ENCODE assay signal across 10 cellular contexts in genomic region chr6:43367245-43367984, GRCh38. TPM values are rescaled to one million over a fixed set of nuclear protein-coding genes. Genes with fewer than 3 reads are reported as not detected.
A peak's percentile ranks its signal among the peaks of the same experiment; 100 is the strongest.
DNase-seq lines count a peak whose midpoint lies in the region; ATAC-seq, FAIRE-seq and TF ChIP-seq lines count a peak whose summit lies in the region.
"Had no signal": no experiment of that assay in that cellular context is flagged by ENCODE, and none has a peak within 500 bp of the region (broad histone marks: within the 10 kb centered on the region; RNA-seq: fewer than 3 reads in every experiment).

No MANE protein-coding gene starts in this region.

- no peak for TF ChIP-seq RAD21 in A549 (conservative IDR thresholded peaks at IDR 0.05 in 1 of 2, IDR thresholded peaks at IDR 0.05 in 1 of 2)

- peak overlapping the region; percentile 43 for H3K27ac Mint-ChIP-seq in T-helper 17 cell

- H3K27me3 Mint-ChIP-seq in T-helper 17 cell = no peaks in the 10 kb centered on the region

- dilution Hi-C loops in keratinocyte (cut with MboI; ENCODE audit: extremely low pct_ligation_motif_present, low sequenced_read_pairs) = no loop called here

- no peak for FAIRE-seq in A549 (lab: Jason Lieb, UNC)
- no peak for FAIRE-seq in keratinocyte (lab: Jason Lieb, UNC)

- POLR2A ChIA-PET in A549 (lab: Yijun Ruan, JAX) = no interaction called here

- H4K20me1 ChIP-seq in keratinocyte (ENCODE audit: control insufficient read depth, extremely low read depth, insufficient read depth, low read length) = no peaks in the 10 kb centered on the region

- peaks cover 12 to 14% of the 10 kb centered on the region in 2 experiments for H3K36me3 ChIP-seq in keratinocyte (ENCODE audit: control insufficient read depth in 2 of 2, extremely low read depth in 1 of 2, insufficient read depth in 2 of 2, low read length in 2 of 2)

- H3K27ac ChIP-seq in A549 (no peak overlapping the region), keratinocyte (ENCODE audit: control insufficient read depth, insufficient read depth, low read length) (no peak overlapping the region)

- CTCF ChIA-PET in A549 (lab: Yijun Ruan, JAX) = interaction anchor here (1.7 kb wide), 1 partner anchor 140 kb away, joined by 4 read pairs; no protein-coding TSS in a partner anchor

- H3K4me3 Mint-ChIP-seq in T-helper 17 cell = peak overlapping the region; percentile 88

- no peaks in the 10 kb centered on the region for H3K27me3 ChIP-seq in keratinocyte (ENCODE audit: control insufficient read depth, extremely low read depth, insufficient read depth, low read length)

- DNase-seq in A549 (ENCODE audit: low read depth in 1 of 2, low spot score in 1 of 2) = no peak
- no peak for DNase-seq in T-helper 17 cell
- no peak for DNase-seq in keratinocyte (ENCODE audit: low read depth, low spot score)
- no peak for DNase-seq in NCI-H524 treated with DMSO at 0.1 percent for 48 hours (lab: John Stamatoyannopoulos, UW)
- DNase-seq in HuH-7.5 (ENCODE audit: low spot score) = no peak
- DNase-seq: DMS53, mucosa of descending colon had no signal

- H3K9me3 ChIP-seq in A549 (no peaks in the 10 kb centered on the region), T-helper 17 cell (ENCODE audit: control insufficient read depth, low read length, poor library complexity, severe bottlenecking) (no peaks in the 10 kb centered on the region), keratinocyte (ENCODE audit: control insufficient read depth, low read depth, low read length) (no peaks in the 10 kb centered on the region)
- H3K9me3 ChIP-seq: mucosa of descending colon had no signal

- peaks cover 11% of the 10 kb centered on the region; the same call in 2 of the 3 replicates for H3K4me1 ChIP-seq in A549
- H3K4me1 ChIP-seq in keratinocyte (ENCODE audit: control insufficient read depth, extremely low read depth, insufficient read depth, low read length) = peaks cover 26% of the 10 kb centered on the region

- ATAC-seq in A549 (no peak), T-helper 17 cell (no peak), HG03280 (IDR thresholded peaks at IDR 0.05; ENCODE audit: unreplicated experiment) (no peak), HG02973 (IDR thresholded peaks at IDR 0.05; ENCODE audit: unreplicated experiment) (no peak)
- ATAC-seq: mucosa of descending colon had no signal

- TF ChIP-seq POLR2A in A549 (IDR thresholded peaks at IDR 0.05; ENCODE audit: low read length) = no peak

- H3K9ac ChIP-seq in keratinocyte (ENCODE audit: control insufficient read depth, extremely low read depth, insufficient read depth, low read length) = no peak overlapping the region

- no peak for TF ChIP-seq EP300 in A549 (IDR thresholded peaks at IDR 0.05)

- H3K36me3 Mint-ChIP-seq in T-helper 17 cell (ENCODE audit: low read depth) = peaks cover 7% of the 10 kb centered on the region

- H3K4me3 ChIP-seq in A549 (no peak overlapping the region), GM12875 (ENCODE audit: low read depth, low read length) (peak overlapping the region; percentile 69), keratinocyte (ENCODE audit: control insufficient read depth in 2 of 3, extremely low read depth in 1 of 3, insufficient read depth in 2 of 3, low read depth in 1 of 3, low read length in 3 of 3) (peak overlapping the region in 2 of 3 experiments; percentile 61 to 76)
- H3K4me3 ChIP-seq: mucosa of descending colon had no signal

- no peak for TF ChIP-seq CTCF in A549 (IDR thresholded peaks at IDR 0.05)
- TF ChIP-seq CTCF in GM12875 (IDR thresholded peaks at IDR 0.05; ENCODE audit: borderline replicate concordance, insufficient read depth, low read depth, low read length) = no peak
- TF ChIP-seq CTCF in keratinocyte (optimal IDR thresholded peaks at IDR 0.05 in 1 of 3, IDR thresholded peaks at IDR 0.05 in 1 of 3, conservative IDR thresholded peaks at IDR 0.05 in 1 of 3; ENCODE audit: extremely low read depth in 1 of 3, insufficient read depth in 2 of 3, low read length in 3 of 3) = no peak

- H3K4me1 Mint-ChIP-seq in T-helper 17 cell = peaks cover 47% of the 10 kb centered on the region

- peaks cover 24% of the 10 kb centered on the region for H3K79me2 ChIP-seq in keratinocyte (ENCODE audit: control insufficient read depth, insufficient read depth, low read length)

- no peaks in the 10 kb centered on the region for H3K9me1 ChIP-seq in keratinocyte (ENCODE audit: control insufficient read depth, extremely low read depth, insufficient read depth, low read length)

- H3K4me2 ChIP-seq in A549 (peak overlapping the region; percentile 83; the same call in 2 of the 3 replicates), keratinocyte (ENCODE audit: control insufficient read depth, extremely low read depth, insufficient read depth, low read depth, low read length) (peak overlapping the region; percentile 95)

- 89% methylated on average over 9 of the region's 9 CpGs for WGBS in A549 (ENCODE audit: missing lambda C conversion rate)

- H2AFZ ChIP-seq in keratinocyte (ENCODE audit: control insufficient read depth, low read length) = no peak overlapping the region

TF ChIP-seq in A549, 52 proteins besides CTCF, POLR2A, EP300 and RAD21:
- TF ChIP-seq ZSCAN20 (CRISPR knock-in tag; IDR thresholded peaks at IDR 0.05) (no peak), FOSL2 (IDR thresholded peaks at IDR 0.05) (no peak), FOSL2 (CRISPR knock-in tag; IDR thresholded peaks at IDR 0.05) (no peak), MAX (IDR thresholded peaks at IDR 0.05) (no peak), HEYL (CRISPR knock-in tag; IDR thresholded peaks at IDR 0.05) (no peak), ESRRA (IDR thresholded peaks at IDR 0.05; ENCODE audit: borderline replicate concordance, low read length) (no peak), ELK1 (IDR thresholded peaks at IDR 0.05; ENCODE audit: low read depth, low read length) (no peak)

RNA-seq across cellular contexts. Expression of gene ZNF318, which starts 2.0 kb away (rescaled TPM):
- polyA plus RNA-seq in A549 (2011; rRNA removed) (9.2 and 10.3 TPM in 2 replicates), A549 (2017; fragmentation: RNase III; extraction: RNeasy Plus Mini Kit Qiagen cat#74134 plus additional on column Dnase treatment) (4.3 to 5.0 TPM (median 4.7 TPM) in 3 replicates), keratinocyte (11.4 to 15.9 TPM (median 14.6 TPM) in 3 replicates)
- polyA plus RNA-seq in A549 (2012; cell fraction: cytosol; rRNA removed) = 2.9 and 3.9 TPM in 2 replicates
- polyA plus RNA-seq in A549 (2012; cell fraction: nucleus; rRNA removed) = 3.9 and 4.1 TPM in 2 replicates
- 17.9 and 18.2 TPM in 2 replicates for polyA minus RNA-seq in A549 (2011; rRNA and poly(A)+ RNA removed)
- total RNA-seq in T-helper 17 cell = 10 to 100 TPM; 22.5 to 24.0 TPM
- polyA plus RNA-seq in keratinocyte (2011; ENCODE audit: low read depth) = 7.6 TPM
- 7.9 and 12.9 TPM in 2 replicates for polyA plus RNA-seq in keratinocyte (2011; cell fraction: cytosol; rRNA removed)
- polyA plus RNA-seq in keratinocyte (2011; cell fraction: nucleus; rRNA removed) = 29.3 and 36.5 TPM in 2 replicates
- 5.6 and 11.5 TPM in 2 replicates for polyA plus RNA-seq in keratinocyte (2012; ENCODE audit: low replicate concordance)
- polyA minus RNA-seq in keratinocyte = 27.8 to 33.7 TPM (median 29.8 TPM) in 3 replicates
- 13.2 TPM for polyA minus RNA-seq in keratinocyte (2011; cell fraction: cytosol; rRNA and poly(A)+ RNA removed)
- 19.5 and 30.5 TPM in 2 replicates for polyA minus RNA-seq in keratinocyte (2011; cell fraction: nucleus; rRNA and poly(A)+ RNA removed)

RNA-seq across cellular contexts. Expression of gene CRIP3, which starts 58.8 kb away (rescaled TPM):
- 1.3 and 2.6 TPM in 2 replicates for polyA plus RNA-seq in A549 (2011; rRNA removed)
- polyA plus RNA-seq in A549 (2012; cell fraction: cytosol; rRNA removed) = 0.70 and 0.74 TPM in 2 replicates
- 1.8 and 2.4 TPM in 2 replicates for polyA plus RNA-seq in A549 (2012; cell fraction: nucleus; rRNA removed)
- 2.1 to 2.8 TPM (median 2.4 TPM) in 3 replicates for polyA plus RNA-seq in A549 (2017; fragmentation: RNase III; extraction: RNeasy Plus Mini Kit Qiagen cat#74134 plus additional on column Dnase treatment)
- 1.8 and 2.9 TPM in 2 replicates for polyA minus RNA-seq in A549 (2011; rRNA and poly(A)+ RNA removed)
- 1 to 10 TPM; 1.3 to 2.1 TPM for total RNA-seq in T-helper 17 cell
- polyA plus RNA-seq in keratinocyte = 0.08 to 0.67 TPM (median 0.26 TPM) in 3 replicates
- polyA plus RNA-seq in keratinocyte (2011; ENCODE audit: low read depth) = not detected
- polyA plus RNA-seq in keratinocyte (2011; cell fraction: cytosol; rRNA removed) = 0.09 and 0.13 TPM in 2 replicates
- polyA plus RNA-seq in keratinocyte (2011; cell fraction: nucleus; rRNA removed) = 1.9 and 3.2 TPM in 2 replicates
- not detected in 2 replicates for polyA plus RNA-seq in keratinocyte (2012; ENCODE audit: low replicate concordance)
- 1.9 TPM in 1 of 3 replicates, not detected in the others for polyA minus RNA-seq in keratinocyte
- polyA minus RNA-seq in keratinocyte (2011; cell fraction: cytosol; rRNA and poly(A)+ RNA removed) = not detected
- 1.5 TPM in 1 of 2 replicates, not detected in the other for polyA minus RNA-seq in keratinocyte (2011; cell fraction: nucleus; rRNA and poly(A)+ RNA removed)

RNA-seq across cellular contexts. Expression of gene ABCC10, which starts 59.9 kb away (rescaled TPM):
- 6.8 and 8.5 TPM in 2 replicates for polyA plus RNA-seq in A549 (2011; rRNA removed)
- polyA plus RNA-seq in A549 (2012; cell fraction: cytosol; rRNA removed) = 11.0 and 13.5 TPM in 2 replicates
- 38.8 and 53.0 TPM in 2 replicates for polyA plus RNA-seq in A549 (2012; cell fraction: nucleus; rRNA removed)
- polyA plus RNA-seq in A549 (2017; fragmentation: RNase III; extraction: RNeasy Plus Mini Kit Qiagen cat#74134 plus additional on column Dnase treatment) = 8.9 to 10.5 TPM (median 9.3 TPM) in 3 replicates
- 12.4 and 14.1 TPM in 2 replicates for polyA minus RNA-seq in A549 (2011; rRNA and poly(A)+ RNA removed)
- 10 to 100 TPM; 51.0 to 70.7 TPM for total RNA-seq in T-helper 17 cell
- polyA plus RNA-seq in keratinocyte = 17.9 to 30.1 TPM (median 23.0 TPM) in 3 replicates
- 3.5 TPM for polyA plus RNA-seq in keratinocyte (2011; ENCODE audit: low read depth)
- 9.9 and 14.6 TPM in 2 replicates for polyA plus RNA-seq in keratinocyte (2011; cell fraction: cytosol; rRNA removed)
- 103 and 119 TPM in 2 replicates for polyA plus RNA-seq in keratinocyte (2011; cell fraction: nucleus; rRNA removed)
- polyA plus RNA-seq in keratinocyte (2012; ENCODE audit: low replicate concordance) = 13.7 and 28.9 TPM in 2 replicates
- polyA minus RNA-seq in keratinocyte = 33.9 to 46.4 TPM (median 35.0 TPM) in 3 replicates
- 29.9 TPM for polyA minus RNA-seq in keratinocyte (2011; cell fraction: cytosol; rRNA and poly(A)+ RNA removed)
- 84.7 and 90.7 TPM in 2 replicates for polyA minus RNA-seq in keratinocyte (2011; cell fraction: nucleus; rRNA and poly(A)+ RNA removed)
